8 cellular contexts compared by ENCODE assay signal in the genomic region with DNA sequence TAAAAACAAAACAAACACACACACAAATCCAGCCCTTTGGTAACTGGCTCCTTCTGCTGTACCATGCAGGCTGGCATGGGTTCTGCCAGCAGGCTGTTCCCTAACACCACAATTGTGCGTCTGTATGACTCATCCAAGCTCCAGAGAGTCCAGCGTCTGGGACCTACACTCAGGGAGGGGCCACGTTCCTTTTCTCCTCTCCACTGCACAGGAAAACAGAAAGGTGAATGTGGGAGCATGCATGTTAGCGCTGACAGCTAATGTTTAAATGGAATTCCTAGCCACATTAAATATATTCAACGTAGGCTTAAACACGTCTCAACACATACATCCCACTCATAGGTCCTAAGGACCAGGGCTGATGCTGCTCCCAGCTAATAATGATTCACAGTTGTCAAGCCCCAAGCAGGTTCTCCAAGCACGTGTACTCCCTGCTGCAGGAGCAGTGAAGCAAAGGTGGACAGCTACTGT. TPM values are rescaled to one million over a fixed set of nuclear protein-coding genes. Genes with fewer than 3 reads are reported as not detected.
DNase-seq lines count a peak whose midpoint lies in the region; ATAC-seq and TF ChIP-seq lines count a peak whose summit lies in the region.

No MANE protein-coding gene starts in this region.

- 23% methylated on average over 7 of the region's 7 CpGs for WGBS in prostate gland

- intact Hi-C loops in prostate gland (cut with DNase I): loop anchor here (2.0 kb wide), 1 partner anchor 190 kb away; no protein-coding TSS in a partner anchor

- peak; percentile 21 for DNase-seq in NOMO-1 treated with DMSO at 0.1 percent for 48 hours (lab: John Stamatoyannopoulos, UW; ENCODE audit: unreplicated experiment)
- no peak for DNase-seq in NOMO-1 treated with dmso at 0.1 percent for 144 hours (lab: John Stamatoyannopoulos, UW; ENCODE audit: unreplicated experiment)
- no peak for DNase-seq in T-helper 17 cell
- peak; percentile 78 for DNase-seq in fibroblast of villous mesenchyme (ENCODE audit: low read depth)
- DNase-seq in prostate gland (ENCODE audit: low spot score): peak; percentile 76
- no peak for DNase-seq in cortex of kidney (lab: John Stamatoyannopoulos, UW)
- DNase-seq in GDM1 (lab: John Stamatoyannopoulos, UW): no peak

- no peak overlapping the region for H3K4me3 ChIP-seq in fibroblast of villous mesenchyme (ENCODE audit: low read depth, low read length)
- H3K4me3 ChIP-seq in prostate gland: no peak overlapping the region

- H3K27ac Mint-ChIP-seq in T-helper 17 cell: peak overlapping the region; percentile 88

- ATAC-seq in T-helper 17 cell (no peak), GM18519 (IDR thresholded peaks at IDR 0.05; ENCODE audit: low FRiP score, unreplicated experiment) (no peak)

- H3K27me3 ChIP-seq in prostate gland (replicated peaks; ENCODE audit: insufficient read depth): no peaks in the 10 kb centered on the region

- no peak overlapping the region for H3K27ac ChIP-seq in prostate gland

- H3K4me1 ChIP-seq in prostate gland (replicated peaks): no peaks in the 10 kb centered on the region

- peaks cover 4% of the 10 kb centered on the region for H3K36me3 Mint-ChIP-seq in T-helper 17 cell (ENCODE audit: low read depth)

- no peaks in the 10 kb centered on the region for H3K27me3 Mint-ChIP-seq in T-helper 17 cell

- H3K4me3 Mint-ChIP-seq in T-helper 17 cell: no peak overlapping the region

- no peaks in the 10 kb centered on the region for H3K36me3 ChIP-seq in prostate gland

- TF ChIP-seq CTCF in fibroblast of villous mesenchyme (IDR thresholded peaks at IDR 0.05; ENCODE audit: insufficient read depth, low read depth, low read length): peak; percentile 77
- TF ChIP-seq CTCF in prostate gland (IDR thresholded peaks at IDR 0.05): peak in 3 of 4 experiments; percentile 51 to 87 (median 86)

- H3K4me1 Mint-ChIP-seq in T-helper 17 cell: peaks cover 20% of the 10 kb centered on the region

- no peak for TF ChIP-seq POLR2A in prostate gland (IDR thresholded peaks at IDR 0.05)

- no peaks in the 10 kb centered on the region for H3K9me3 ChIP-seq in T-helper 17 cell (ENCODE audit: control insufficient read depth, low read length, poor library complexity, severe bottlenecking)
- H3K9me3 ChIP-seq in prostate gland: no peaks in the 10 kb centered on the region

RNA-seq across cellular contexts. Expression of a gene that starts 20.7 kb away (rescaled TPM):
- total RNA-seq in T-helper 17 cell (10 to 100 TPM; 11.7 to 13.7 TPM), fibroblast of villous mesenchyme (13.4 and 17.1 TPM in 2 replicates), prostate gland (100 to 1,000 TPM in 1 of 2 donors, 10 to 100 TPM in 1; 74.3 to 128 TPM)

Comparison
In these comparisons a context has a peak if more than half of its experiments do, and no peak if none do; other contexts are left out.
1. DNase-seq: peak in NOMO-1 treated with DMSO at 0.1 percent for 48 hours (single experiment), fibroblast of villous mesenchyme (single experiment) and prostate gland (single experiment); none in NOMO-1 treated with dmso at 0.1 percent for 144 hours (single experiment), T-helper 17 cell (0 of 3), cortex of kidney (single experiment) and GDM1 (single experiment).